ENCODE assay signal across 1 cellular context in genomic region chr6:169802790-169803189, GRCh38.
TF ChIP-seq lines count a peak whose summit lies in the region.

No MANE protein-coding gene starts in this region.

TF ChIP-seq in IMR-90, 13 proteins besides CTCF, POLR2A, EP300 and RAD21:
- TF ChIP-seq RFX5 (IDR thresholded peaks at IDR 0.05; ENCODE audit: low read depth, low read length) (no peak), BHLHE40 (IDR thresholded peaks at IDR 0.05; ENCODE audit: low read depth, low read length) (no peak), USF2 (IDR thresholded peaks at IDR 0.05; ENCODE audit: low read depth, low read length) (no peak), CEBPB (IDR thresholded peaks at IDR 0.05; ENCODE audit: low read depth, low read length) (no peak), ELK1 (IDR thresholded peaks at IDR 0.05; ENCODE audit: borderline replicate concordance, low read depth, low read length) (no peak), SMC3 (IDR thresholded peaks at IDR 0.05; ENCODE audit: low read depth, low read length) (no peak), CHD1 (IDR thresholded peaks at IDR 0.05; ENCODE audit: low read depth, low read length) (no peak), FOS (IDR thresholded peaks at IDR 0.05; ENCODE audit: low read depth, low read length) (no peak), NFE2L2 (IDR thresholded peaks at IDR 0.05; ENCODE audit: low read depth, low read length) (no peak), MXI1 (IDR thresholded peaks at IDR 0.05; ENCODE audit: borderline replicate concordance, low read depth, low read length) (no peak), RCOR1 (IDR thresholded peaks at IDR 0.05; ENCODE audit: insufficient replicate concordance, low read length) (no peak), MAFK (IDR thresholded peaks at IDR 0.05; ENCODE audit: low read depth, low read length) (no peak), MAZ (IDR thresholded peaks at IDR 0.05; ENCODE audit: borderline replicate concordance, low read depth, low read length) (no peak)
